In the genomic region with DNA sequence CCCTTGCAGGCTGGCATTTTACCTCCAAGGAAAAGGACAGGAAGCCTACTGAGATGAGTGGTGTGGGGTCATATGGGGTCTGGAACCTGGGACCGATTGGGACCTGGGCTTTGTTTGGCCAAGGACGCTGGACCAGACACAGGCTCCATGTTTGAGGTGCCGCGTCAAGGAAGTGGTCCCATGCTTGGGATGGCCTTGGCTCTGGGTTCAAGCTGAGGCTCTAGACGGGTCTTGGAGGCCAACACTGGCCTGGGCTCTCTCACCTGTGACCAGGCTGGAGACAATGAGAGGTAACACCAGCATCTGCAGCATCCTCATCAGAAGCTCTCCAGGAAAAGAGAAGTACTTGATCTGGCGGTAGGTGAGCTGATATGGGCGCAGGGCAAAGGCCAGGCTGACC, we compare ENCODE assay signal across 4 cellular contexts. TPM values are rescaled to one million over a fixed set of nuclear protein-coding genes. Genes with fewer than 3 reads are reported as not detected.
"Had no signal": no experiment of that assay in that cellular context is flagged by ENCODE, and none has a peak within 500 bp of the region (broad histone marks: within the 10 kb centered on the region; RNA-seq: fewer than 3 reads in every experiment).

No MANE protein-coding gene starts in this region.

- ATAC-seq: GM12878 had no signal

- DNase-seq: GDM1, GF-D8 had no signal

- H3K4me3 ChIP-seq: GM12878 had no signal

RNA-seq across cellular contexts. Expression of gene SLC1A6, which starts 8.2 kb away (rescaled TPM):
- total RNA-seq: GM12878 had no signal

RNA-seq across cellular contexts. Expression of gene OR7C2, which starts 30.2 kb away (rescaled TPM):
- total RNA-seq: G401, GM12878 had no signal
- polyA plus RNA-seq: GM12878 had no signal
